ENCODE assay signal across 12 cellular contexts in the genomic region with DNA sequence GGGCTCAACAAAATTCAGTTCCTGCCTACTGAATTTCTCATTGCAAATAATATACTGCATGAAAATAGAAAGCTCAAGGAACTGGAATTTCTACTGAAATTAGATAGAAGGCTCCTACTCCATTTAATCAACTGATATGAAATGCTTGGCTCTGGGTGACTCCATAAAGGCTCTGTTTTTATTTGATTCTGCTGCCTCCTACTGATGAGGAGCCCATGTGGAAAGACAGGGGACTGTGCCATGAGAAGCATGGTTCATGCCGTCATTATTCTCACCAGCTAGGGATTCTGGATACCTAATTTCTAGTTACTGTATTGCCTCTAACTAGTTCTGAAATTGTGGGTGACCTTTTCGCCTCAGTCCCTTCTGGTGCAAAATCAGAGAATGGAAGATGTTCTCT.
DNase-seq lines count a peak whose midpoint lies in the region; ATAC-seq and TF ChIP-seq lines count a peak whose summit lies in the region.
"Had no signal": no experiment of that assay in that cellular context is flagged by ENCODE, and none has a peak within 500 bp of the region (broad histone marks: within the 10 kb centered on the region; RNA-seq: fewer than 3 reads in every experiment).

No MANE protein-coding gene starts in this region.

- H3K79me2 ChIP-seq in GM23248 (ENCODE audit: insufficient read depth) (no peaks in the 10 kb centered on the region), osteoblast (ENCODE audit: insufficient read depth, low read length) (no peaks in the 10 kb centered on the region)

- no peaks in the 10 kb centered on the region for H3K4me1 ChIP-seq in GM23248 (ENCODE audit: insufficient read depth)
- H3K4me1 ChIP-seq in osteoblast (ENCODE audit: insufficient read depth, low read length), result no peaks in the 10 kb centered on the region

- H3K9me3 ChIP-seq in GM23248 (ENCODE audit: low read depth) (no peaks in the 10 kb centered on the region), osteoblast (ENCODE audit: low read depth, low read length) (peaks cover 3% of the 10 kb centered on the region)

- H3K9me2 ChIP-seq in GM23248 (ENCODE audit: insufficient read depth), result no peaks in the 10 kb centered on the region

- H3K4me2 ChIP-seq in GM23248 (ENCODE audit: unreplicated experiment), result no peak overlapping the region
- H3K4me2 ChIP-seq in osteoblast (ENCODE audit: insufficient read depth, low read length), result no peak overlapping the region

- H3K36me3 ChIP-seq in GM23248 (ENCODE audit: low read depth) (no peaks in the 10 kb centered on the region), osteoblast (ENCODE audit: insufficient read depth, low read length) (no peaks in the 10 kb centered on the region)

- H3K27ac ChIP-seq in GM23248, result no peak overlapping the region
- H3K27ac ChIP-seq in osteoblast (ENCODE audit: low read depth, low read length), result no peak overlapping the region

- WGBS in GM23248 (ENCODE audit: low coverage in 1 of 2, low lambda C conversion rate in 2 of 2, missing lambda C conversion rate in 2 of 2), 2 experiments, result 49 to 50% methylated on average over 2 of the region's 2 CpGs

- no peaks in the 10 kb centered on the region for H4K20me1 ChIP-seq in GM23248 (ENCODE audit: insufficient read depth)
- no peaks in the 10 kb centered on the region for H4K20me1 ChIP-seq in osteoblast (ENCODE audit: insufficient read depth, low read length)

- ATAC-seq in SK-N-SH treated with all-trans-retinoic acid at 6 μM for 48 hours (peak; percentile 71), HG03196 (IDR thresholded peaks at IDR 0.05; ENCODE audit: unreplicated experiment) (no peak)

- H3K9ac ChIP-seq in GM23248, result no peak overlapping the region

- H3K27me3 ChIP-seq in GM23248 (replicated peaks; ENCODE audit: insufficient read depth), result no peaks in the 10 kb centered on the region
- no peaks in the 10 kb centered on the region for H3K27me3 ChIP-seq in osteoblast (ENCODE audit: insufficient read depth, low read length)

- H2AFZ ChIP-seq in GM23248, result no peak overlapping the region
- no peak overlapping the region for H2AFZ ChIP-seq in osteoblast (ENCODE audit: low read length)

- in situ Hi-C loops in GM23248 (cut with MboI), result no loop called here

- H3K4me3 ChIP-seq in GM23248, result no peak overlapping the region
- H3K4me3 ChIP-seq in osteoblast (ENCODE audit: insufficient read depth, low read length), result no peak overlapping the region

- peak; percentile 34 for DNase-seq in GM23248
- peak; percentile 53 for DNase-seq in fibroblast of peridontal ligament (ENCODE audit: extremely low read depth)
- no peak for DNase-seq in osteoblast (ENCODE audit: insufficient read length, low spot score, missing footprints)
- no peak for DNase-seq in HuH-7 (ENCODE audit: low spot score)
- no peak for DNase-seq in NCI-H2196 (lab: John Stamatoyannopoulos, UW; ENCODE audit: unreplicated experiment)
- DNase-seq in NCI-H526 treated with DMSO at 0.1 percent for 48 hours (lab: John Stamatoyannopoulos, UW), result no peak
- DNase-seq: activated CD4-positive, alpha-beta memory T cell treated with anti-CD3 and anti-CD28 coated beads for 36 hours; activated naive CD4-positive, alpha-beta T cell; naive B cell; stimulated activated CD4-positive, alpha-beta T cell treated with anti-CD3 and anti-CD28 coated beads, Interleukin-15, amount 100 ng/mL, for 24 hours had no signal

- TF ChIP-seq CTCF in osteoblast (IDR thresholded peaks at IDR 0.05; ENCODE audit: extremely low read depth, low read depth, low read length), result peak; percentile 47

- H3F3A ChIP-seq in GM23248 (ENCODE audit: insufficient read depth), result no peaks in the 10 kb centered on the region

TF ChIP-seq in SK-N-SH treated with all-trans-retinoic acid at 6 μM for 48 hours, 23 proteins besides CTCF, POLR2A, EP300 and RAD21:
- no peak for TF ChIP-seq BACH2 (CRISPR knock-in tag; IDR thresholded peaks at IDR 0.05; ENCODE audit: borderline replicate concordance)
- TF ChIP-seq, protein P1, sequence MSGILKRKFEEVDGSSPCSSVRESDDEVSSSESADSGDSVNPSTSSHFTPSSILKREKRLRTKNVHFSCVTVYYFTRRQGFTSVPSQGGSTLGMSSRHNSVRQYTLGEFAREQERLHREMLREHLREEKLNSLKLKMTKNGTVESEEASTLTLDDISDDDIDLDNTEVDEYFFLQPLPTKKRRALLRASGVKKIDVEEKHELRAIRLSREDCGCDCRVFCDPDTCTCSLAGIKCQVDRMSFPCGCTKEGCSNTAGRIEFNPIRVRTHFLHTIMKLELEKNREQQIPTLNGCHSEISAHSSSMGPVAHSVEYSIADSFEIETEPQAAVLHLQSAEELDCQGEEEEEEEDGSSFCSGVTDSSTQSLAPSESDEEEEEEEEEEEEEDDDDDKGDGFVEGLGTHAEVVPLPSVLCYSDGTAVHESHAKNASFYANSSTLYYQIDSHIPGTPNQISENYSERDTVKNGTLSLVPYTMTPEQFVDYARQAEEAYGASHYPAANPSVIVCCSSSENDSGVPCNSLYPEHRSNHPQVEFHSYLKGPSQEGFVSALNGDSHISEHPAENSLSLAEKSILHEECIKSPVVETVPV (CRISPR knock-in tag; IDR thresholded peaks at IDR 0.05), result no peak
- no peak for TF ChIP-seq TOX (CRISPR knock-in tag; IDR thresholded peaks at IDR 0.05; ENCODE audit: borderline replicate concordance)
- no peak for TF ChIP-seq OSR1 (CRISPR knock-in tag; IDR thresholded peaks at IDR 0.05)
- TF ChIP-seq ARNTL (CRISPR knock-in tag; IDR thresholded peaks at IDR 0.05; ENCODE audit: borderline replicate concordance, low read depth), result no peak
- no peak for TF ChIP-seq GLIS3 (CRISPR knock-in tag; IDR thresholded peaks at IDR 0.05)
- TF ChIP-seq ZNF565 (CRISPR knock-in tag; conservative IDR thresholded peaks at IDR 0.05; ENCODE audit: low read depth), result no peak
- no peak for TF ChIP-seq CREB5 (CRISPR knock-in tag; IDR thresholded peaks at IDR 0.05; ENCODE audit: low read depth)
- TF ChIP-seq TCF4 (CRISPR knock-in tag; IDR thresholded peaks at IDR 0.05; ENCODE audit: borderline replicate concordance), result no peak
- TF ChIP-seq ZC3H10 (CRISPR knock-in tag; IDR thresholded peaks at IDR 0.05), result no peak
- no peak for TF ChIP-seq ZFP3 (CRISPR knock-in tag; IDR thresholded peaks at IDR 0.05)
- no peak for TF ChIP-seq ZNF70 (CRISPR knock-in tag; IDR thresholded peaks at IDR 0.05)
- TF ChIP-seq ESRRG (CRISPR knock-in tag; IDR thresholded peaks at IDR 0.05), result no peak
- TF ChIP-seq SNAI2 (CRISPR knock-in tag; IDR thresholded peaks at IDR 0.05), result no peak
- TF ChIP-seq, protein P2, sequence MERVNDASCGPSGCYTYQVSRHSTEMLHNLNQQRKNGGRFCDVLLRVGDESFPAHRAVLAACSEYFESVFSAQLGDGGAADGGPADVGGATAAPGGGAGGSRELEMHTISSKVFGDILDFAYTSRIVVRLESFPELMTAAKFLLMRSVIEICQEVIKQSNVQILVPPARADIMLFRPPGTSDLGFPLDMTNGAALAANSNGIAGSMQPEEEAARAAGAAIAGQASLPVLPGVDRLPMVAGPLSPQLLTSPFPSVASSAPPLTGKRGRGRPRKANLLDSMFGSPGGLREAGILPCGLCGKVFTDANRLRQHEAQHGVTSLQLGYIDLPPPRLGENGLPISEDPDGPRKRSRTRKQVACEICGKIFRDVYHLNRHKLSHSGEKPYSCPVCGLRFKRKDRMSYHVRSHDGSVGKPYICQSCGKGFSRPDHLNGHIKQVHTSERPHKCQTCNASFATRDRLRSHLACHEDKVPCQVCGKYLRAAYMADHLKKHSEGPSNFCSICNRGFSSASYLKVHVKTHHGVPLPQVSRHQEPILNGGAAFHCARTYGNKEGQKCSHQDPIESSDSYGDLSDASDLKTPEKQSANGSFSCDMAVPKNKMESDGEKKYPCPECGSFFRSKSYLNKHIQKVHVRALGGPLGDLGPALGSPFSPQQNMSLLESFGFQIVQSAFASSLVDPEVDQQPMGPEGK (CRISPR knock-in tag; IDR thresholded peaks at IDR 0.05; ENCODE audit: borderline replicate concordance), result no peak
- no peak for TF ChIP-seq CSDC2 (CRISPR knock-in tag; IDR thresholded peaks at IDR 0.05)
- no peak for TF ChIP-seq ZFP30 (CRISPR knock-in tag; IDR thresholded peaks at IDR 0.05)
TF ChIP-seq in SK-N-SH treated with all-trans-retinoic acid at 6 μM for 48 hours: peak in this region for 0.

Comparison
In these comparisons a context has a peak if more than half of its experiments do, and no peak if none do; other contexts are left out.
1. DNase-seq: peak in GM23248 (single experiment) and fibroblast of peridontal ligament (single experiment); none in osteoblast (single experiment), HuH-7 (single experiment), NCI-H2196 (single experiment) and NCI-H526 treated with DMSO at 0.1 percent for 48 hours (single experiment).